15 cellular contexts compared by ENCODE assay signal in genomic region chr11:6431861-6432260, GRCh38. TPM values are rescaled to one million over a fixed set of nuclear protein-coding genes. Genes with fewer than 3 reads are reported as not detected.
DNase-seq lines count a peak whose midpoint lies in the region; FAIRE-seq and TF ChIP-seq lines count a peak whose summit lies in the region.
"Had no signal": no experiment of that assay in that cellular context is flagged by ENCODE, and none has a peak within 500 bp of the region (broad histone marks: within the 10 kb centered on the region; RNA-seq: fewer than 3 reads in every experiment).

No MANE protein-coding gene starts in this region.

- BruUV-seq in MCF 10A (replicated peaks; lab: Mats Ljungman, UMichigan), result no TSS peak

- intact Hi-C loops in MCF 10A (cut with micrococcal nuclease), result loop anchor here (1.0 kb wide), 1 partner anchor 42 kb away; the partner anchor contains the start of gene SMPD1

- POLR2A ChIA-PET in MCF 10A (lab: Yijun Ruan, JAX), result interaction anchor here (1.3 to 1.6 kb wide), 2 partner anchors 12 to 42 kb away, joined by 3 to 6 read pairs; partner anchors contain the start of gene SMPD1

- no peak overlapping the region for H3K4me3 Mint-ChIP-seq in MCF 10A (ENCODE audit: unreplicated experiment)
- H3K4me3 Mint-ChIP-seq: activated CD4-positive, alpha-beta memory T cell treated with anti-CD3 and anti-CD28 coated beads, Interleukin-2, amount 10 ng/mL, durations not matched to agents 7 days and 5 days; activated naive CD4-positive, alpha-beta T cell treated with anti-CD3 and anti-CD28 coated beads for 36 hours; CD8-positive, alpha-beta T cell; stimulated activated memory B cell treated with anti-CD40 and anti-IgM and Interleukin-4, amounts not matched to agents 10 μg/mL and 1 μg/mL and 100 μg/mL, for 72 hours; T-helper 17 cell had no signal

- no peak overlapping the region for H3K27ac Mint-ChIP-seq in MCF 10A (ENCODE audit: low read depth, unreplicated experiment)
- H3K27ac Mint-ChIP-seq: activated CD4-positive, alpha-beta memory T cell treated with anti-CD3 and anti-CD28 coated beads, Interleukin-2, amount 10 ng/mL, durations not matched to agents 7 days and 5 days; activated naive CD4-positive, alpha-beta T cell treated with anti-CD3 and anti-CD28 coated beads for 36 hours; CD8-positive, alpha-beta T cell; stimulated activated memory B cell treated with anti-CD40 and anti-IgM and Interleukin-4, amounts not matched to agents 10 μg/mL and 1 μg/mL and 100 μg/mL, for 72 hours; T-helper 17 cell had no signal

- TF ChIP-seq CTCF in MCF 10A (IDR thresholded peaks at IDR 0.05; ENCODE audit: unreplicated experiment), result no peak
- no peak for TF ChIP-seq CTCF in GM13976 (IDR thresholded peaks at IDR 0.05; ENCODE audit: borderline replicate concordance, control extremely low read depth, extremely low read depth, insufficient read depth, missing control alignments)

- in situ Hi-C loops in GM13976 (cut with MboI; ENCODE audit: low sequenced_read_pairs, unreplicated experiment), result no loop called here

- FAIRE-seq in GM19239 (lab: Jason Lieb, UNC), result no peak

- peaks cover 12% of the 10 kb centered on the region for H3K4me1 Mint-ChIP-seq in MCF 10A (ENCODE audit: insufficient read depth, unreplicated experiment)

- no peaks in the 10 kb centered on the region for H3K36me3 Mint-ChIP-seq in MCF 10A (ENCODE audit: insufficient read depth, unreplicated experiment)
- H3K36me3 Mint-ChIP-seq: CD8-positive, alpha-beta T cell; stimulated activated memory B cell treated with anti-CD40 and anti-IgM and Interleukin-4, amounts not matched to agents 10 μg/mL and 1 μg/mL and 100 μg/mL, for 72 hours had no signal

- no peaks in the 10 kb centered on the region for H3K27me3 Mint-ChIP-seq in MCF 10A (ENCODE audit: insufficient read depth, unreplicated experiment)
- H3K27me3 Mint-ChIP-seq: T-helper 17 cell had no signal

- DNase-seq in Daoy (ENCODE audit: low read depth) (peak; percentile 79), M059J (ENCODE audit: low read depth) (peak; percentile 98), MCF 10A (ENCODE audit: unreplicated experiment) (peak; percentile 98), mesenteric fat pad (ENCODE audit: low spot score) (peak; percentile 47), activated gamma-delta T cell (lab: John Stamatoyannopoulos, UW) (no peak), GM19239 (ENCODE audit: insufficient read length, low spot score) (no peak), germinal center (ENCODE audit: low spot score) (no peak), GM13976 (ENCODE audit: low spot score) (no peak)
- DNase-seq: activated CD4-positive, alpha-beta memory T cell treated with anti-CD3 and anti-CD28 coated beads, Interleukin-2, amount 10 ng/mL, durations not matched to agents 7 days and 5 days; activated naive CD4-positive, alpha-beta T cell treated with anti-CD3 and anti-CD28 coated beads for 36 hours; CD8-positive, alpha-beta T cell; gastrocnemius medialis; stimulated activated CD4-positive, alpha-beta T cell treated with anti-CD3 and anti-CD28 coated beads, Interleukin-2, amount 100 ng/mL, for 24 hours; T-helper 17 cell had no signal

- no peaks in the 10 kb centered on the region for H3K9me3 Mint-ChIP-seq in MCF 10A (ENCODE audit: unreplicated experiment)
- H3K9me3 Mint-ChIP-seq: activated CD4-positive, alpha-beta memory T cell treated with anti-CD3 and anti-CD28 coated beads, Interleukin-2, amount 10 ng/mL, durations not matched to agents 7 days and 5 days; activated naive CD4-positive, alpha-beta T cell treated with anti-CD3 and anti-CD28 coated beads for 36 hours; CD8-positive, alpha-beta T cell; stimulated activated memory B cell treated with anti-CD40 and anti-IgM and Interleukin-4, amounts not matched to agents 10 μg/mL and 1 μg/mL and 100 μg/mL, for 72 hours had no signal

- CTCF ChIA-PET in MCF 10A (lab: Yijun Ruan, JAX), result interaction anchor here (0.6 to 6.9 kb wide), 4 partner anchors 11 to 68 kb away, joined by 3 to 55 read pairs (median 4); partner anchors contain the start of gene HPX

RNA-seq across cellular contexts. Expression of gene HPX, which starts 8.9 kb away (rescaled TPM):
- total RNA-seq in Daoy (2014; rRNA removed; shearing (Covaris generic)), result 0.06 TPM in 1 of 2 replicates, not detected in the other
- not detected in 2 replicates for total RNA-seq in M059J (2014; rRNA removed; shearing (Covaris generic))
- total RNA-seq in MCF 10A (2022) (0.71 and 0.75 TPM in 2 replicates), mesenteric fat pad (1.1 TPM)

RNA-seq across cellular contexts. Expression of gene APBB1, which starts 13.0 kb away (rescaled TPM):
- 6.2 and 6.7 TPM in 2 replicates for total RNA-seq in Daoy (2014; rRNA removed; shearing (Covaris generic))
- 16.5 and 24.4 TPM in 2 replicates for total RNA-seq in M059J (2014; rRNA removed; shearing (Covaris generic))
- total RNA-seq in MCF 10A (2022), result 0.89 and 1.3 TPM in 2 replicates
- 31.3 TPM for total RNA-seq in mesenteric fat pad

RNA-seq across cellular contexts. Expression of gene SMPD1, which starts 41.6 kb away (rescaled TPM):
- total RNA-seq in Daoy (2014; rRNA removed; shearing (Covaris generic)), result 7.5 and 10.9 TPM in 2 replicates
- total RNA-seq in M059J (2014; rRNA removed; shearing (Covaris generic)), result 105 and 124 TPM in 2 replicates
- total RNA-seq in MCF 10A (2022) (15.0 and 32.2 TPM in 2 replicates), mesenteric fat pad (34.4 TPM)

RNA-seq across cellular contexts. Expression of gene TRIM3, which starts 41.9 kb away (rescaled TPM):
- total RNA-seq in Daoy (2014; rRNA removed; shearing (Covaris generic)), result 9.4 and 16.4 TPM in 2 replicates
- total RNA-seq in M059J (2014; rRNA removed; shearing (Covaris generic)), result 10.3 and 10.4 TPM in 2 replicates
- total RNA-seq in MCF 10A (2022) (7.3 and 7.4 TPM in 2 replicates), mesenteric fat pad (20.5 TPM)

RNA-seq across cellular contexts. Expression of gene ARFIP2, which starts 49.3 kb away (rescaled TPM):
- 42.5 and 58.7 TPM in 2 replicates for total RNA-seq in Daoy (2014; rRNA removed; shearing (Covaris generic))
- total RNA-seq in M059J (2014; rRNA removed; shearing (Covaris generic)), result 66.8 and 84.0 TPM in 2 replicates
- total RNA-seq in MCF 10A (2022) (76.3 and 96.0 TPM in 2 replicates), mesenteric fat pad (41.5 TPM)

Comparison
In these comparisons a context has a peak if more than half of its experiments do, and no peak if none do; other contexts are left out.
1. DNase-seq: peak in Daoy (single experiment), M059J (single experiment), MCF 10A (single experiment) and mesenteric fat pad (single experiment); none in activated gamma-delta T cell (single experiment), GM19239 (single experiment), germinal center (single experiment) and GM13976 (single experiment).